In genomic region chr17:57662644-57663308, GRCh38 we compare ENCODE assay signal across 8 cellular contexts.
A peak's percentile ranks its signal among the peaks of the same experiment; 100 is the strongest.
DNase-seq lines count a peak whose midpoint lies in the region; ATAC-seq and TF ChIP-seq lines count a peak whose summit lies in the region.

No MANE protein-coding gene starts in this region.

- no peaks in the 10 kb centered on the region for H3K9me2 ChIP-seq in PC-3 (replicated peaks; ENCODE audit: low read length)

- TF ChIP-seq CTCF in PC-3 (conservative IDR thresholded peaks at IDR 0.05; ENCODE audit: low read depth, low read length): peak; percentile 24; the same call in 1 of the 2 replicates
- no peak for TF ChIP-seq CTCF in cardiac muscle cell (IDR thresholded peaks at IDR 0.05; ENCODE audit: low read depth, low read length)
- TF ChIP-seq CTCF in vagina (IDR thresholded peaks at IDR 0.05): no peak

- peaks cover 20% of the 10 kb centered on the region for H3K4me1 ChIP-seq in PC-3 (ENCODE audit: insufficient read depth, low read length)
- no peaks in the 10 kb centered on the region for H3K4me1 ChIP-seq in cardiac muscle cell (ENCODE audit: low read depth)
- H3K4me1 ChIP-seq in vagina: peaks cover 6% of the 10 kb centered on the region

- no peak for TF ChIP-seq POLR2A in vagina (IDR thresholded peaks at IDR 0.05)

- H3K27me3 ChIP-seq in PC-3 (ENCODE audit: low read length): no peaks in the 10 kb centered on the region
- no peaks in the 10 kb centered on the region for H3K27me3 ChIP-seq in cardiac muscle cell
- H3K27me3 ChIP-seq in vagina: no peaks in the 10 kb centered on the region

- H3K4me3 ChIP-seq in PC-3 (ENCODE audit: low read length) (peak overlapping the region; percentile 44), cardiac muscle cell (peak overlapping the region; percentile 29), vagina (peak overlapping the region; percentile 10 to 25)

- no peaks in the 10 kb centered on the region for H3K9me3 ChIP-seq in PC-3 (ENCODE audit: low read length)
- H3K9me3 ChIP-seq in cardiac muscle cell (ENCODE audit: low read depth): no peaks in the 10 kb centered on the region
- H3K9me3 ChIP-seq in vagina: no peaks in the 10 kb centered on the region

- peak overlapping the region; percentile 74 for H3K9ac ChIP-seq in PC-3 (ENCODE audit: low read length)

- no peaks in the 10 kb centered on the region for H3K79me2 ChIP-seq in PC-3 (ENCODE audit: low read length)

- H3K27ac ChIP-seq in PC-3 (ENCODE audit: low read length) (peak overlapping the region; percentile 83), cardiac muscle cell (peak overlapping the region; percentile 25), vagina (peak overlapping the region; percentile 61)

- no peaks in the 10 kb centered on the region; the same call in 1 of the 2 replicates for H3K36me3 ChIP-seq in PC-3 (ENCODE audit: low read depth, low read length)
- no peaks in the 10 kb centered on the region for H3K36me3 ChIP-seq in cardiac muscle cell
- H3K36me3 ChIP-seq in vagina: no peaks in the 10 kb centered on the region

- H4K20me1 ChIP-seq in PC-3 (ENCODE audit: low read length): no peaks in the 10 kb centered on the region

- no peaks in the 10 kb centered on the region for H3F3A ChIP-seq in PC-3 (ENCODE audit: low read length, unreplicated experiment)

- POLR2A ChIA-PET in PC-3 (lab: Charles Lee; ENCODE audit: unreplicated experiment): interaction anchor here (0.5 to 0.6 kb wide), 4 partner anchors 45 to 963 kb away, joined by 3 to 11 read pairs (median 4); partner anchors contain the start of gene DYNLL2

- peak overlapping the region; percentile 79 for H3K4me2 ChIP-seq in PC-3 (ENCODE audit: low read length)

- H2AFZ ChIP-seq in PC-3 (ENCODE audit: low read length): peak overlapping the region; percentile 43

- no TSS peak for BruUV-seq in PC-3 (replicated peaks; lab: Mats Ljungman, UMichigan)

- DNase-seq in DMS53 (lab: John Stamatoyannopoulos, UW) (peak; percentile 97), HuH-7.5 (ENCODE audit: low spot score) (peak; percentile 54), PC-3 (peak; percentile 100), anterior cingulate cortex (lab: John Stamatoyannopoulos, UW) (peak; percentile 60 to 99 (median 98)), cardiac muscle cell (ENCODE audit: low read depth in 1 of 2, low spot score in 1 of 2) (peak; percentile 90 to 99), non-pigmented ciliary epithelial cell (ENCODE audit: low read depth) (peak; percentile 94), vagina (ENCODE audit: extremely low spot score in 2 of 2) (peak in 1 of 2 donors; percentile 98)

- CTCF ChIA-PET in PC-3 (lab: Charles Lee): interaction anchor here (0.9 to 2.0 kb wide), 4 partner anchors 9 to 420 kb away, joined by 3 to 12 read pairs (median 4); no protein-coding TSS in a partner anchor

- ATAC-seq in PC-3: peak; percentile 98
- ATAC-seq in GM19395 (IDR thresholded peaks at IDR 0.05; ENCODE audit: unreplicated experiment): no peak

- intact Hi-C loops in PC-3 (cut with micrococcal nuclease) (loop anchor here (1.0 to 5.0 kb wide), 4 partner anchors 66 to 405 kb away; partner anchors contain the start of gene MSI2), vagina (cut with DNase I) (no loop called here)

Comparison
In these comparisons a context has a peak if more than half of its experiments do, and no peak if none do; other contexts are left out.
1. H3K27ac ChIP-seq: peak in every context shown above with its lines; median percentile 83 in PC-3; 61 in vagina; 25 in cardiac muscle cell.